In the genomic region with DNA sequence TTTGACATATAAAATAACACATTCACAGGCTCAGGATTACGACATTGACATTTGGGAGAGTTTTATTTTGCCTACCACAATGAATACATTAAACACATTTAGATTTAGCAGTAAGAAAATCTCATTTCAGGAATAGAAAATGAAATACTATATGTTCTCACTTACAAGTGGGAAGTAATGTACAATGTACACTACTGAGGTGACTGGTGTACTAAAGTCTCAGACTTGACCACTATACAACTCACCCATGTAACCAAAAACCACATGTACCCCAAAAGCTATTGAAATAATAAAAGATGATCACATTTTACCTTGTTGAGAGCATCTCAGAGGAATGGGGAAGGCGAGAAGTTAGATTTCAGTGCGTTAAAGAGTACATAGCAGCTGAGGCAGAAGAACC, we compare ENCODE assay signal across 19 cellular contexts.
DNase-seq lines count a peak whose midpoint lies in the region; ATAC-seq and TF ChIP-seq lines count a peak whose summit lies in the region.
"Had no signal": no experiment of that assay in that cellular context is flagged by ENCODE, and none has a peak within 500 bp of the region (broad histone marks: within the 10 kb centered on the region; RNA-seq: fewer than 3 reads in every experiment).

No MANE protein-coding gene starts in this region.

- no peaks in the 10 kb centered on the region for H4K20me1 ChIP-seq in OCI-LY3 (ENCODE audit: insufficient read depth, low read length)

- no peaks in the 10 kb centered on the region for H3K9me3 ChIP-seq in OCI-LY3 (ENCODE audit: insufficient read depth, low read length)

- H2AFZ ChIP-seq in OCI-LY3 (ENCODE audit: low read depth, low read length), result no peak overlapping the region

- no peaks in the 10 kb centered on the region for H3K27me3 ChIP-seq in OCI-LY3 (ENCODE audit: low read depth, low read length)

- H3K4me3 ChIP-seq in OCI-LY3 (ENCODE audit: low read length), result no peak overlapping the region
- H3K4me3 ChIP-seq: K562 had no signal

- DNase-seq in NK-92 (lab: John Stamatoyannopoulos, UW; ENCODE audit: unreplicated experiment) (no peak), NCI-H187 treated with DMSO at 0.1 percent for 48 hours (lab: John Stamatoyannopoulos, UW) (no peak)
- DNase-seq in activated T-cell treated with anti-CD3 and anti-CD28 coated beads, Interleukin-2, amount 50 U/mL, for 48 hours, result no peak
- DNase-seq: DND-41, H9, MV-4-11, NCI-H1436, NCI-H2029 treated with DMSO at 0.1 percent for 48 hours, NCI-H2171 treated with DMSO at 0.1 percent for 48 hours, NCI-H446 treated with DMSO at 0.1 percent for 48 hours, PC-3, T-helper 17 cell had no signal

- peak; percentile 59 for ATAC-seq in GM18505 (IDR thresholded peaks at IDR 0.05; ENCODE audit: unreplicated experiment)
- peak; percentile 48 for ATAC-seq in GM21360 (IDR thresholded peaks at IDR 0.05; ENCODE audit: unreplicated experiment)
- peak; percentile 79 for ATAC-seq in HG03025 (IDR thresholded peaks at IDR 0.05; ENCODE audit: low FRiP score, unreplicated experiment)
- ATAC-seq: K562, PC-3, T-helper 17 cell had no signal

- peaks cover 22% of the 10 kb centered on the region for H3K4me1 ChIP-seq in OCI-LY3 (ENCODE audit: low read length)

- no peaks in the 10 kb centered on the region for H3K36me3 ChIP-seq in OCI-LY3 (replicated peaks; ENCODE audit: low read depth, low read length)

- H3K79me2 ChIP-seq in OCI-LY3 (ENCODE audit: low read length), result no peaks in the 10 kb centered on the region

- H3K9ac ChIP-seq in OCI-LY3 (ENCODE audit: low read length), result no peak overlapping the region

- TF ChIP-seq POLR2A in GM18505 (IDR thresholded peaks at IDR 0.05; ENCODE audit: borderline replicate concordance, extremely low read depth, insufficient read depth, insufficient read length), result no peak

- peak overlapping the region; percentile 45 for H3K4me2 ChIP-seq in OCI-LY3 (ENCODE audit: low read length)

- H3K27ac ChIP-seq in OCI-LY3 (ENCODE audit: low read length), result no peak overlapping the region
- H3K27ac ChIP-seq: C4-2B, RWPE1 had no signal

- no peak for TF ChIP-seq CTCF in OCI-LY3 (IDR thresholded peaks at IDR 0.05; ENCODE audit: low read depth, low read length)
